8 cellular contexts compared by ENCODE assay signal in the genomic region with DNA sequence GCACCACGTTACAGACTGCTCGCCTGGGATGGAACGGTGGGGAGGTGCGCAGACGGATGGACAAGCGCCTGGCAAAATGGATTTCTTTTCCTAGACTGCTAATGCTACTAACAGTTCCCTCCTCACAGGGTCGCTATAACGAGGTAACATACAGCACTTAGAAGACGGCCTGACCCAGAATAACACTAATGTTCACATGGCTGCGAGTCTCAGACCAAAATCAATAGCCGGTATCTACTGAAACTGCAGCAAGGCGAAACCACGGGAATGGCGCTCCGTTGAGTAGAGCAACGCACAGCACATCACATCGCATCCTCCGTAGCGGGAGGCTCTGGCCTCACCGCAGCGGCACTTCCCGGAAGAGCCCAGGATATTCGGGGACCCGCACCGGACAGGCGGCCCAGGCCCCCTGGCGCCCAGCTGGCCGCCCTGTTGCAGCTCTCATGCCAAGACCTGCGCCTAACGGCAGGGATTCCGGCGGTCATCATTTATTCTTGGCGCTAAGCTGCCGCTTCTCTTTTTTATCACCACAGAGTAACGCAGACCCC. TPM values are rescaled to one million over a fixed set of nuclear protein-coding genes. Genes with fewer than 3 reads are reported as not detected.
A peak's percentile ranks its signal among the peaks of the same experiment; 100 is the strongest.
DNase-seq lines count a peak whose midpoint lies in the region; ATAC-seq and TF ChIP-seq lines count a peak whose summit lies in the region.

No MANE protein-coding gene starts in this region.

- H3K27me3 Mint-ChIP-seq in brain: peaks cover 6% of the 10 kb centered on the region

- H3K36me3 Mint-ChIP-seq in brain: peaks cover 65% of the 10 kb centered on the region

- TF ChIP-seq CTCF in brain (conservative IDR thresholded peaks at IDR 0.05): peak in 1 of 2 experiments; percentile 46

- in situ Hi-C loops in KBM-7 (cut with MboI; ENCODE audit: low pct_unique_long_range_greater_than_20kb, low sequenced_read_pairs): no loop called here

- no peaks in the 10 kb centered on the region for H3K9me3 ChIP-seq in SK-N-MC (ENCODE audit: low read depth, low read length)

- peaks cover 23% of the 10 kb centered on the region for H3K36me3 ChIP-seq in SK-N-MC (ENCODE audit: insufficient read depth, low read length)

- peak overlapping the region in 4 of 5 experiments; percentile 13 to 93 (median 46) for H3K27ac Mint-ChIP-seq in brain

- H3K4me3 ChIP-seq in SK-N-MC: peak overlapping the region; percentile 73

- peaks cover 0 to 6% (median 4%) of the 10 kb centered on the region in 5 experiments for H3K9me3 Mint-ChIP-seq in brain

- DNase-seq in EH (ENCODE audit: low read depth) (peak; percentile 62), SK-N-MC (ENCODE audit: low read depth, low spot score) (no peak), iris pigment epithelial cell (ENCODE audit: low read depth) (peak; percentile 56), KBM-7 (no peak)
- DNase-seq in stimulated activated CD4-positive, alpha-beta T cell treated with anti-CD3 and anti-CD28 coated beads, Interleukin-15, amount 100 ng/mL, for 24 hours: peak; percentile 60

- peak; percentile 40 for ATAC-seq in GM19463 (IDR thresholded peaks at IDR 0.05; ENCODE audit: unreplicated experiment)
- peak; percentile 30 for ATAC-seq in HG03520 (IDR thresholded peaks at IDR 0.05; ENCODE audit: unreplicated experiment)

- H3K27ac ChIP-seq in SK-N-MC: no peak overlapping the region

- H3K4me3 Mint-ChIP-seq in brain: peak overlapping the region; percentile 77 to 89 (median 83)

- peaks cover 12% of the 10 kb centered on the region for H3K4me1 Mint-ChIP-seq in brain

- H3K9ac ChIP-seq in SK-N-MC (ENCODE audit: insufficient read length): no peak overlapping the region

RNA-seq across cellular contexts. Expression of a gene that starts 46.6 kb away (rescaled TPM):
- polyA plus RNA-seq in brain (ENCODE audit: insufficient read depth, low read depth, low replicate concordance): 26.1 TPM

Comparison
In these comparisons a context has a peak if more than half of its experiments do, and no peak if none do; other contexts are left out.
1. DNase-seq: peak in EH (single experiment), iris pigment epithelial cell (single experiment) and stimulated activated CD4-positive, alpha-beta T cell treated with anti-CD3 and anti-CD28 coated beads, Interleukin-15, amount 100 ng/mL, for 24 hours (single experiment); none in SK-N-MC (single experiment) and KBM-7 (single experiment).